Comparison of ENCODE assay signal across 8 cellular contexts in the genomic region with DNA sequence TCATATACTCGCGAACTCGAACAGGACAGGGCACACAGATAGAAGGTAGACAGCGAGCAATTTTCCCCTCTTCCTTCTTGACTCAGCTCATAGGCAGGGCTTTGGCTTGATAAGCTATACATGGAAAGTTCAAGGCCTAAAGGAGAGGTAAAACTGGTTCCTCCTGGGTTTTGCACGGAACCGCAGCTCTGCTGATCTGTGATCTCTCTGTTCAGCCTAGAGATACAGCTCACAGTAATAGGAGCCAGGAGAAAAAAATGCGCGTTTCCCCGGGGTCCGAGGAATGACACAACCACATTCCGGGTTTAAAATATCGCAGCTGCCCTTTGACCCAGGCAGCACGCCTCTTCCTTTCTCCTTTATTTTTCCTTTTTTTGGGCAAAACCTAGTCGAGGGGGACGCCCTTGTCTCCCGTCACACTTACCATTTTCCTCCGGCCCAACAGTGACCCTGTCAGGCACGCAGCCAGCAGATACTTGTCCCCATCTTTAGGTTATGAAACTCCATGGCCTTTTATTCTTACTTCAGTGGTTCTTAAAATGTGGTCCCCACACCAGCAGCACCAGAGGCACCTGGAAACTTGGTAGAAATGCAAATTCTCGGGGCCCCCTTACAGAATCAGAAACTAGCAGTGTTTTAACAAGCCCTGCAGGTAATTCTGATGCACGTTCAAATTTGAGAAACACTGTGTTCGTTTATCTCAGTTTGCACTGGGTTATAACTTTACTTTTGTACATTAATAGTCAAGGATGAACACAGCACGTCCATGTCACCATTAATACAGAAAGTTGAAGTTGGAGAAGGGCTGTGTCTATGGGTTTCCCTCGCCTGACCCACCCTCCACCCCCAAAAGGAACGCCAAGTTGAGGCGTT. TPM values are rescaled to one million over a fixed set of nuclear protein-coding genes. Genes with fewer than 3 reads are reported as not detected.
DNase-seq lines count a peak whose midpoint lies in the region; ATAC-seq, FAIRE-seq and TF ChIP-seq lines count a peak whose summit lies in the region.

No MANE protein-coding gene starts in this region.

- H3K4me1 ChIP-seq in SJCRH30: peaks cover 7% of the 10 kb centered on the region; the same call in 1 of the 2 replicates
- H3K4me1 ChIP-seq in naive thymus-derived CD4-positive, alpha-beta T cell (ENCODE audit: control insufficient read depth in 2 of 2, insufficient read depth in 2 of 2, low read length in 2 of 2): peaks cover 31 to 33% of the 10 kb centered on the region in 2 donors

- ATAC-seq in GM18907 (IDR thresholded peaks at IDR 0.05; ENCODE audit: unreplicated experiment) (peak; percentile 7), GM19328 (IDR thresholded peaks at IDR 0.05; ENCODE audit: unreplicated experiment) (no peak), HG02759 (IDR thresholded peaks at IDR 0.05; ENCODE audit: unreplicated experiment) (no peak)
- ATAC-seq in naive thymus-derived CD4-positive, alpha-beta T cell: no peak

- H3K4me1 Mint-ChIP-seq in naive thymus-derived CD4-positive, alpha-beta T cell: peaks cover 27 to 44% (median 42%) of the 10 kb centered on the region in 7 donors

- intact Hi-C loops in naive thymus-derived CD4-positive, alpha-beta T cell (cut with micrococcal nuclease): loop anchor here (5.0 kb wide), 2 partner anchors 191 to 594 kb away; partner anchors contain the start of gene CDK12 (in 1 of the 2)

- no peak for FAIRE-seq in H54 (lab: Jason Lieb, UNC)

- H3K4me3 ChIP-seq in AG09309 (ENCODE audit: control insufficient read depth, low read depth, low read length) (peak overlapping the region; percentile 54), SJCRH30 (peak overlapping the region; percentile 86)
- H3K4me3 ChIP-seq in naive thymus-derived CD4-positive, alpha-beta T cell (ENCODE audit: low read length): peak overlapping the region; percentile 98

- TF ChIP-seq POLR2A in H54 (IDR thresholded peaks at IDR 0.05; ENCODE audit: low read depth, low read length): no peak

- TF ChIP-seq CTCF in AG09309 (IDR thresholded peaks at IDR 0.05; ENCODE audit: control insufficient read depth, insufficient read depth, low read depth, low read length, missing control alignments): no peak

- no peak for DNase-seq in AG09309 (ENCODE audit: low read depth)
- peak; percentile 57 to 64 for DNase-seq in SJCRH30
- DNase-seq in epithelial cell of prostate (ENCODE audit: low read depth, low spot score): no peak
- DNase-seq in naive thymus-derived CD4-positive, alpha-beta T cell: peak in 1 of 9 donors; percentile 36
- no peak for DNase-seq in H54 (ENCODE audit: insufficient read length, low spot score)

- peaks cover 0 to 12% (median 0%) of the 10 kb centered on the region in 11 donors for H3K9me3 Mint-ChIP-seq in naive thymus-derived CD4-positive, alpha-beta T cell

- peaks cover 0 to 6% (median 0%) of the 10 kb centered on the region in 5 donors for H3K27me3 Mint-ChIP-seq in naive thymus-derived CD4-positive, alpha-beta T cell

- H3K27ac ChIP-seq in SJCRH30: peak overlapping the region; percentile 21; the same call in 1 of the 2 replicates
- peak overlapping the region; percentile 89 for H3K27ac ChIP-seq in epithelial cell of prostate
- peak overlapping the region; percentile 88 for H3K27ac ChIP-seq in naive thymus-derived CD4-positive, alpha-beta T cell (ENCODE audit: low read depth, low read length)

- peak overlapping the region; percentile 90 to 98 (median 97) for H3K27ac Mint-ChIP-seq in naive thymus-derived CD4-positive, alpha-beta T cell

- peak overlapping the region; percentile 94 to 100 (median 99) for H3K4me3 Mint-ChIP-seq in naive thymus-derived CD4-positive, alpha-beta T cell

- no peaks in the 10 kb centered on the region for H3K36me3 ChIP-seq in SJCRH30
- H3K36me3 ChIP-seq in naive thymus-derived CD4-positive, alpha-beta T cell (ENCODE audit: control insufficient read depth in 2 of 3, insufficient read depth in 3 of 3, low read length in 3 of 3): peaks cover 0 to 10% (median 0%) of the 10 kb centered on the region in 3 experiments

- POLR2A ChIA-PET in naive thymus-derived CD4-positive, alpha-beta T cell (lab: Charles Lee): interaction anchor here (0.6 to 8.4 kb wide), 23 partner anchors 9 to 1112 kb away, joined by 3 to 171 read pairs (median 6); partner anchors contain the start of genes CWC25, FBXO47, LASP1NB and PLXDC1

- H3K36me3 Mint-ChIP-seq in naive thymus-derived CD4-positive, alpha-beta T cell: peaks cover 0 to 5% (median 4%) of the 10 kb centered on the region in 5 donors

- H3K27me3 ChIP-seq in SJCRH30: no peaks in the 10 kb centered on the region
- no peaks in the 10 kb centered on the region for H3K27me3 ChIP-seq in naive thymus-derived CD4-positive, alpha-beta T cell (ENCODE audit: control insufficient read depth in 2 of 2, insufficient read depth in 2 of 2, low read length in 2 of 2)

- CTCF ChIA-PET in naive thymus-derived CD4-positive, alpha-beta T cell (lab: Charles Lee): interaction anchor here (0.7 to 3.6 kb wide), 9 partner anchors 14 to 285 kb away, joined by 3 to 21 read pairs (median 3); partner anchors contain the start of genes FBXO47, LASP1NB and PSMB3

- H3K9me3 ChIP-seq in SJCRH30 (replicated peaks): no peaks in the 10 kb centered on the region
- H3K9me3 ChIP-seq in naive thymus-derived CD4-positive, alpha-beta T cell (ENCODE audit: control insufficient read depth in 2 of 3, low read length in 3 of 3): no peaks in the 10 kb centered on the region

RNA-seq across cellular contexts. Expression of gene LASP1, which starts 1.5 kb away (rescaled TPM):
- total RNA-seq in SJCRH30 (2014; rRNA removed; shearing (Covaris generic)): 36.7 and 38.8 TPM in 2 replicates
- total RNA-seq in naive thymus-derived CD4-positive, alpha-beta T cell: 100 to 1,000 TPM in 4 of 5 experiments, 10 to 100 TPM in 1; 75.3 to 199 (median 113) TPM
- 10 to 100 TPM; 43.4 to 54.5 TPM for polyA plus RNA-seq in naive thymus-derived CD4-positive, alpha-beta T cell

RNA-seq across cellular contexts. Expression of gene RPL23, which starts 14.8 kb away (rescaled TPM):
- total RNA-seq in SJCRH30 (2014; rRNA removed; shearing (Covaris generic)): 2,556 and 2,769 TPM in 2 replicates
- total RNA-seq in naive thymus-derived CD4-positive, alpha-beta T cell: 1,000 to 10,000 TPM; 1,312 to 2,438 (median 1,877) TPM
- polyA plus RNA-seq in naive thymus-derived CD4-positive, alpha-beta T cell: 1,000 to 10,000 TPM; 1,326 to 1,996 TPM

RNA-seq across cellular contexts. Expression of gene CWC25, which starts 43.2 kb away (rescaled TPM):
- 10.6 and 12.3 TPM in 2 replicates for total RNA-seq in SJCRH30 (2014; rRNA removed; shearing (Covaris generic))
- 10 to 100 TPM; 33.0 to 69.5 (median 53.4) TPM for total RNA-seq in naive thymus-derived CD4-positive, alpha-beta T cell
- 1 to 10 TPM; 5.0 to 8.5 TPM for polyA plus RNA-seq in naive thymus-derived CD4-positive, alpha-beta T cell

Comparison
In these comparisons a context has a peak if more than half of its experiments do, and no peak if none do; other contexts are left out.
1. DNase-seq: peak in SJCRH30 (2 of 2); none in AG09309 (single experiment), epithelial cell of prostate (single experiment) and H54 (single experiment).
2. H3K27ac ChIP-seq: peak in every context shown above with its lines; median percentile 89 in epithelial cell of prostate; 88 in naive thymus-derived CD4-positive, alpha-beta T cell; 21 in SJCRH30.
3. Peak in every context shown above with its lines, with median percentiles within 50 percentile points of each other: H3K4me3 ChIP-seq.